8 cellular contexts compared by ENCODE assay signal in genomic region chr4:185209031-185209851, GRCh38. TPM values are rescaled to one million over a fixed set of nuclear protein-coding genes. Genes with fewer than 3 reads are reported as not detected.
DNase-seq lines count a peak whose midpoint lies in the region; ATAC-seq and TF ChIP-seq lines count a peak whose summit lies in the region.

TSS of gene SNX25 (plus strand) at chr4:185209598. CDS start at chr4:185209827, 229 bp downstream.

- no peaks in the 10 kb centered on the region for H3K27me3 Mint-ChIP-seq in Caco-2 (ENCODE audit: insufficient read depth, unreplicated experiment)
- H3K27me3 Mint-ChIP-seq in activated T-helper 2 cell treated with anti-CD3 and anti-CD28 coated beads, Interferon-gamma antibody, Interleukin-2, Interleukin-4, amounts not matched to agents 10 μg/mL and 5 μg/mL and 100 μg/mL, durations not matched to agents 14 hours and 24 hours and 36 hours (ENCODE audit: low read depth), result peaks cover 15% of the 10 kb centered on the region
- no peaks in the 10 kb centered on the region for H3K27me3 Mint-ChIP-seq in natural killer cell (ENCODE audit: low read depth in 2 of 2)

- peak; percentile 73 for ATAC-seq in GM19463 (IDR thresholded peaks at IDR 0.05; ENCODE audit: unreplicated experiment)
- ATAC-seq in natural killer cell, result peak; percentile 90 to 95 (median 93)
- peak; percentile 97 for ATAC-seq in stimulated activated naive CD8-positive, alpha-beta T cell treated with anti-CD3 and anti-CD28 coated beads, Interleukin-15, Interleukin-2, amounts not matched to agents 100 U/mL and 50 U/mL, for 24 hours

- H3K27ac Mint-ChIP-seq in Caco-2 (ENCODE audit: unreplicated experiment) (peak within 1 kb of the TSS; percentile 79), natural killer cell (peak within 1 kb of the TSS; percentile 75 to 93)
- H3K27ac Mint-ChIP-seq in activated T-helper 2 cell treated with anti-CD3 and anti-CD28 coated beads, Interferon-gamma antibody, Interleukin-2, Interleukin-4, amounts not matched to agents 10 μg/mL and 5 μg/mL and 100 μg/mL, durations not matched to agents 14 hours and 24 hours and 36 hours, result peak within 1 kb of the TSS; percentile 84

- H3K27me3 ChIP-seq in Caco-2 (replicated peaks; ENCODE audit: control insufficient read depth, insufficient read depth, low read length), result no peaks in the 10 kb centered on the region

- H3K4me3 ChIP-seq in Caco-2 (ENCODE audit: low read depth, low read length), result peak within 1 kb of the TSS; percentile 66

- H3K9me3 ChIP-seq in Caco-2, result no peaks in the 10 kb centered on the region

- H3K4me3 Mint-ChIP-seq in Caco-2 (ENCODE audit: unreplicated experiment) (peak within 1 kb of the TSS; percentile 94), natural killer cell (peak within 1 kb of the TSS; percentile 93)
- H3K4me3 Mint-ChIP-seq in activated T-helper 2 cell treated with anti-CD3 and anti-CD28 coated beads, Interferon-gamma antibody, Interleukin-2, Interleukin-4, amounts not matched to agents 10 μg/mL and 5 μg/mL and 100 μg/mL, durations not matched to agents 14 hours and 24 hours and 36 hours (ENCODE audit: low read depth), result peak within 1 kb of the TSS; percentile 88

- TF ChIP-seq CTCF in Caco-2 (IDR thresholded peaks at IDR 0.05; ENCODE audit: insufficient read depth in 1 of 2, low read depth in 1 of 2, low read length in 1 of 2, severe bottlenecking in 1 of 2, unreplicated experiment in 1 of 2), result no peak
- no peak for TF ChIP-seq CTCF in natural killer cell (IDR thresholded peaks at IDR 0.05)

- intact Hi-C loops in Caco-2 (cut with micrococcal nuclease; ENCODE audit: unreplicated experiment), result loop anchor here (1.0 to 2.0 kb wide), 2 partner anchors 60 to 188 kb away; partner anchors contain the start of gene ANKRD37
- intact Hi-C loops in activated T-helper 2 cell treated with anti-CD3 and anti-CD28 coated beads, Interferon-gamma antibody, Interleukin-2, Interleukin-4, amounts not matched to agents 10 μg/mL and 5 μg/mL and 100 μg/mL, durations not matched to agents 14 hours and 24 hours and 36 hours (cut with micrococcal nuclease), result loop anchor here (1.0 to 10.0 kb wide), 3 partner anchors 186 to 1704 kb away; partner anchors contain the start of genes ACSL1, ING2 and LRP2BP
- intact Hi-C loops in natural killer cell (cut with micrococcal nuclease), result loop anchor here (10.0 kb wide), 1 partner anchor 216 kb away; the partner anchor contains the start of gene UFSP2

- H3K9me3 Mint-ChIP-seq in Caco-2 (ENCODE audit: unreplicated experiment), result no peaks in the 10 kb centered on the region
- no peaks in the 10 kb centered on the region for H3K9me3 Mint-ChIP-seq in activated T-helper 2 cell treated with anti-CD3 and anti-CD28 coated beads, Interferon-gamma antibody, Interleukin-2, Interleukin-4, amounts not matched to agents 10 μg/mL and 5 μg/mL and 100 μg/mL, durations not matched to agents 14 hours and 24 hours and 36 hours
- no peaks in the 10 kb centered on the region for H3K9me3 Mint-ChIP-seq in natural killer cell

- no peaks in the 10 kb centered on the region for H3K36me3 ChIP-seq in Caco-2 (ENCODE audit: control insufficient read depth, insufficient read depth, low read length)

- CTCF ChIA-PET in Caco-2 (lab: Charles Lee), result interaction anchor here (0.5 to 0.6 kb wide), 2 partner anchors 10 to 97 kb away, joined by 3 to 7 read pairs; no protein-coding TSS in a partner anchor

- H3K36me3 Mint-ChIP-seq in Caco-2 (ENCODE audit: insufficient read depth, unreplicated experiment), result peaks cover 16% of the 10 kb centered on the region
- H3K36me3 Mint-ChIP-seq in activated T-helper 2 cell treated with anti-CD3 and anti-CD28 coated beads, Interferon-gamma antibody, Interleukin-2, Interleukin-4, amounts not matched to agents 10 μg/mL and 5 μg/mL and 100 μg/mL, durations not matched to agents 14 hours and 24 hours and 36 hours (ENCODE audit: low read depth), result peaks cover 25% of the 10 kb centered on the region
- no peaks in the 10 kb centered on the region for H3K36me3 Mint-ChIP-seq in natural killer cell

- H3K4me1 ChIP-seq in Caco-2, result peaks cover 14% of the 10 kb centered on the region; the same call in 1 of the 2 replicates

- peaks cover 7% of the 10 kb centered on the region for H3K4me1 Mint-ChIP-seq in Caco-2 (ENCODE audit: low read depth, unreplicated experiment)
- peaks cover 34% of the 10 kb centered on the region for H3K4me1 Mint-ChIP-seq in activated T-helper 2 cell treated with anti-CD3 and anti-CD28 coated beads, Interferon-gamma antibody, Interleukin-2, Interleukin-4, amounts not matched to agents 10 μg/mL and 5 μg/mL and 100 μg/mL, durations not matched to agents 14 hours and 24 hours and 36 hours (ENCODE audit: low read depth)
- H3K4me1 Mint-ChIP-seq in natural killer cell, result peaks cover 45% of the 10 kb centered on the region in 2 donors

- BruUV-seq in Caco-2 (replicated peaks; lab: Mats Ljungman, UMichigan), result no TSS peak

- POLR2A ChIA-PET in Caco-2 (lab: Charles Lee), result interaction anchor here (1.0 to 1.2 kb wide), 3 partner anchors 18 to 98 kb away, joined by 3 read pairs; partner anchors contain the start of gene SLC25A4

- DNase-seq in Caco-2 (peak; percentile 83 to 91), HK-2 (ENCODE audit: unreplicated experiment) (peak; percentile 88), RKO (ENCODE audit: low spot score) (peak; percentile 82), fibroblast of peridontal ligament (ENCODE audit: extremely low read depth) (peak; percentile 45), natural killer cell (peak; percentile 79)
- peak; percentile 81 for DNase-seq in activated T-helper 2 cell treated with anti-CD3 and anti-CD28 coated beads, Interferon-gamma antibody, Interleukin-2, Interleukin-4, amounts not matched to agents 10 μg/mL and 5 μg/mL and 100 μg/mL, durations not matched to agents 14 hours and 24 hours and 36 hours (ENCODE audit: low spot score)
- peak; percentile 90 for DNase-seq in stimulated activated naive CD8-positive, alpha-beta T cell treated with anti-CD3 and anti-CD28 coated beads, Interleukin-15, Interleukin-2, amounts not matched to agents 100 U/mL and 50 U/mL, for 24 hours

RNA-seq across cellular contexts. Expression of gene SNX25, which starts in this region (rescaled TPM):
- total RNA-seq in Caco-2 (2022), result 9.3 and 10.2 TPM in 2 replicates
- total RNA-seq in activated T-helper 2 cell treated with anti-CD3 and anti-CD28 coated beads, Interferon-gamma antibody, Interleukin-2, Interleukin-4, amounts not matched to agents 10 μg/mL and 5 μg/mL and 100 μg/mL, durations not matched to agents 14 hours and 24 hours and 36 hours, result 24.1 and 25.0 TPM in 2 replicates
- total RNA-seq in natural killer cell, result 10 to 100 TPM; 15.5 to 18.0 (median 16.6) TPM

Comparison
In these comparisons a context has a peak if more than half of its experiments do, and no peak if none do; other contexts are left out.
1. Peak in every context shown above with its lines: DNase-seq, ATAC-seq and H3K4me3 ChIP-seq.